15 cellular contexts compared by ENCODE assay signal in genomic region chr1:108878678-108879077, GRCh38. TPM values are rescaled to one million over a fixed set of nuclear protein-coding genes. Genes with fewer than 3 reads are reported as not detected.
DNase-seq lines count a peak whose midpoint lies in the region; ATAC-seq, FAIRE-seq and TF ChIP-seq lines count a peak whose summit lies in the region.
"Had no signal": no experiment of that assay in that cellular context is flagged by ENCODE, and none has a peak within 500 bp of the region (broad histone marks: within the 10 kb centered on the region; RNA-seq: fewer than 3 reads in every experiment).

No MANE protein-coding gene starts in this region.

- 77% methylated on average over 3 of the region's 3 CpGs for WGBS in A549 (ENCODE audit: missing lambda C conversion rate)
- WGBS in IMR-90 (ENCODE audit: extremely low coverage in 2 of 2, insufficient read length in 1 of 2), 2 experiments, result no CpG with 5 or more reads among the region's 3 CpGs

- ATAC-seq in A549, result no peak
- ATAC-seq in IMR-90 (ENCODE audit: low read depth), result no peak
- no peak for ATAC-seq in lower lobe of right lung
- no peak for ATAC-seq in esophagus mucosa
- ATAC-seq: activated CD8-positive, alpha-beta memory T cell treated with anti-CD3 and anti-CD28 coated beads, Interleukin-2, amount 10 ng/mL, durations not matched to agents 7 days and 5 days; right cardiac atrium; T-cell had no signal

- peaks cover 14% of the 10 kb centered on the region; the same call in 2 of the 3 replicates for H3K4me1 ChIP-seq in A549
- H3K4me1 ChIP-seq in IMR-90 (ENCODE audit: control insufficient read depth, insufficient read depth, low read length), result no peaks in the 10 kb centered on the region; the same call in 1 of the 2 replicates
- peaks cover 31% of the 10 kb centered on the region for H3K4me1 ChIP-seq in lower lobe of right lung

- H3K4ac ChIP-seq in IMR-90 (ENCODE audit: low read depth, low read length), result no peak overlapping the region

- H2AK5ac ChIP-seq in IMR-90 (ENCODE audit: low read depth, low read length), result no peak overlapping the region

- peaks cover 18 to 50% of the 10 kb centered on the region in 2 experiments for H3K79me1 ChIP-seq in IMR-90 (ENCODE audit: low read depth in 1 of 2, low read length in 2 of 2)

- H2BK120ac ChIP-seq in IMR-90 (ENCODE audit: low read depth, low read length), result no peak overlapping the region

- no peaks in the 10 kb centered on the region for H3K27me3 ChIP-seq in IMR-90 (ENCODE audit: control insufficient read depth, insufficient read depth, low read length)
- no peaks in the 10 kb centered on the region for H3K27me3 ChIP-seq in WERI-Rb-1 (ENCODE audit: insufficient read depth, low read depth, severe bottlenecking)
- H3K27me3 ChIP-seq in lower lobe of right lung (ENCODE audit: low read depth), result no peaks in the 10 kb centered on the region
- H3K27me3 ChIP-seq: ascending aorta had no signal

- no peaks in the 10 kb centered on the region; the same call in 1 of the 2 replicates for H4K20me1 ChIP-seq in IMR-90 (ENCODE audit: insufficient read depth, low read length)

- no peak overlapping the region for H2BK5ac ChIP-seq in IMR-90 (ENCODE audit: low read depth, low read length, poor library complexity, severe bottlenecking)

- no peaks in the 10 kb centered on the region for H3K9me1 ChIP-seq in IMR-90 (ENCODE audit: insufficient read depth, low read length)

- H3K9me3 ChIP-seq in A549 (no peaks in the 10 kb centered on the region), IMR-90 (ENCODE audit: control insufficient read depth, insufficient read depth, low read length) (no peaks in the 10 kb centered on the region), WERI-Rb-1 (ENCODE audit: severe bottlenecking) (no peaks in the 10 kb centered on the region), lower lobe of right lung (no peaks in the 10 kb centered on the region)
- H3K9me3 ChIP-seq: ascending aorta had no signal

- no peak overlapping the region for H4K5ac ChIP-seq in IMR-90 (ENCODE audit: low read depth, low read length)

- H3K9ac ChIP-seq in IMR-90 (ENCODE audit: low read depth, low read length), result no peak overlapping the region; the same call in 1 of the 2 replicates

- H2AK9ac ChIP-seq in IMR-90 (replicated peaks; ENCODE audit: low read depth, low read length, poor library complexity), result no peak overlapping the region

- no peak for TF ChIP-seq CTCF in A549 (IDR thresholded peaks at IDR 0.05)
- TF ChIP-seq CTCF in IMR-90 (conservative IDR thresholded peaks at IDR 0.05; ENCODE audit: low read depth, low read length), result no peak
- no peak for TF ChIP-seq CTCF in WERI-Rb-1 (IDR thresholded peaks at IDR 0.05; ENCODE audit: low read depth, low read length)
- no peak for TF ChIP-seq CTCF in lower lobe of right lung (IDR thresholded peaks at IDR 0.05)

- H4K8ac ChIP-seq in IMR-90 (ENCODE audit: low read depth in 2 of 2, low read length in 2 of 2), result no peak overlapping the region

- no peaks in the 10 kb centered on the region for H3K36me3 ChIP-seq in IMR-90 (ENCODE audit: control insufficient read depth, insufficient read depth, low read length)
- H3K36me3 ChIP-seq in WERI-Rb-1, result peaks cover 3% of the 10 kb centered on the region
- H3K36me3 ChIP-seq in lower lobe of right lung, result no peaks in the 10 kb centered on the region
- H3K36me3 ChIP-seq: ascending aorta had no signal

- CTCF ChIA-PET in A549 (lab: Yijun Ruan, JAX) (interaction anchor here (0.6 kb wide), 1 partner anchor 8 kb away, joined by 3 read pairs; no protein-coding TSS in a partner anchor), IMR-90 (lab: Yijun Ruan, JAX) (interaction anchor here (0.5 to 1.3 kb wide), 2 partner anchors 50 to 58 kb away, joined by 3 to 4 read pairs; no protein-coding TSS in a partner anchor)

- no peak overlapping the region for H2BK20ac ChIP-seq in IMR-90 (ENCODE audit: low read depth, low read length)

- no peak overlapping the region for H3K4me3 ChIP-seq in A549
- no peak overlapping the region for H3K4me3 ChIP-seq in IMR-90 (ENCODE audit: insufficient read depth, low read depth, low read length)
- peak overlapping the region; percentile 98 for H3K4me3 ChIP-seq in WERI-Rb-1 (ENCODE audit: low read depth, low read length)
- H3K4me3 ChIP-seq in lower lobe of right lung, result peak overlapping the region; percentile 89

- POLR2A ChIA-PET in A549 (lab: Yijun Ruan, JAX) (no interaction called here), IMR-90 (lab: Charles Lee; ENCODE audit: unreplicated experiment) (no interaction called here)

- no peak overlapping the region for H3K56ac ChIP-seq in IMR-90 (ENCODE audit: extremely low read depth, insufficient read depth, low read length)

- no peak for TF ChIP-seq EP300 in A549 (IDR thresholded peaks at IDR 0.05)

- no peak overlapping the region for H2AFZ ChIP-seq in IMR-90 (replicated peaks; ENCODE audit: low read length, poor library complexity)

- intact Hi-C loops in IMR-90 (cut with micrococcal nuclease), result no loop called here
- intact Hi-C loops in lower lobe of right lung (cut with DNase I), result no loop called here

- dilution Hi-C loops in IMR-90 (cut with HindIII; ENCODE audit: low sequenced_read_pairs, unreplicated experiment), result no loop called here

- H3K4me2 ChIP-seq in A549 (peak overlapping the region; percentile 93), IMR-90 (ENCODE audit: low read depth, low read length) (peak overlapping the region; percentile 42)

- TF ChIP-seq RAD21 in A549 (conservative IDR thresholded peaks at IDR 0.05 in 1 of 2, IDR thresholded peaks at IDR 0.05 in 1 of 2) (no peak), IMR-90 (IDR thresholded peaks at IDR 0.05; ENCODE audit: low read length) (no peak)

- in situ Hi-C loops in IMR-90 (cut with MboI; ENCODE audit: low sequenced_read_pairs), result no loop called here

- no peak overlapping the region for H4K91ac ChIP-seq in IMR-90 (ENCODE audit: insufficient read depth, low read depth, low read length)

- peak overlapping the region; percentile 1; the same call in 1 of the 2 replicates for H3K23ac ChIP-seq in IMR-90 (ENCODE audit: low read depth, low read length)

- no TSS peak for BruUV-seq in IMR-90 (replicated peaks; lab: Mats Ljungman, UMichigan)

- no peak overlapping the region for H3K14ac ChIP-seq in IMR-90 (replicated peaks; ENCODE audit: low read depth, low read length)

- H2BK15ac ChIP-seq in IMR-90 (ENCODE audit: low read depth, low read length), result no peak overlapping the region

- TF ChIP-seq POLR2A in A549 (IDR thresholded peaks at IDR 0.05; ENCODE audit: low read length), result no peak
- no peak for TF ChIP-seq POLR2A in IMR-90 (IDR thresholded peaks at IDR 0.05; ENCODE audit: low read depth, low read length)

- H3K27ac ChIP-seq in A549 (no peak overlapping the region), IMR-90 (ENCODE audit: insufficient read depth, low read length) (no peak overlapping the region), WERI-Rb-1 (no peak overlapping the region), lower lobe of right lung (no peak overlapping the region)
- H3K27ac ChIP-seq: C4-2B had no signal

- no peak overlapping the region for H3K18ac ChIP-seq in IMR-90 (ENCODE audit: low read depth, low read length)

- DNase-seq in A549 (ENCODE audit: low read depth in 1 of 2, low spot score in 1 of 2), result no peak
- DNase-seq in IMR-90, result no peak
- no peak for DNase-seq in WERI-Rb-1
- DNase-seq in lower lobe of right lung, result no peak
- no peak for DNase-seq in MV-4-11 (lab: John Stamatoyannopoulos, UW)
- no peak for DNase-seq in AG20443 (ENCODE audit: low spot score)
- DNase-seq in UCSD-AML1 (lab: John Stamatoyannopoulos, UW; ENCODE audit: unreplicated experiment), result no peak
- DNase-seq: activated CD8-positive, alpha-beta memory T cell treated with anti-CD3 and anti-CD28 coated beads, Interleukin-2, amount 10 ng/mL, durations not matched to agents 7 days and 5 days; NCI-H2081 treated with DMSO at 0.1 percent for 48 hours; right cardiac atrium; T-cell had no signal

- FAIRE-seq in A549 (lab: Jason Lieb, UNC), result no peak

TF ChIP-seq in A549, 52 proteins besides CTCF, POLR2A, EP300 and RAD21 (continues in another document):
- no peak for TF ChIP-seq EHMT2 (IDR thresholded peaks at IDR 0.05; ENCODE audit: low read depth)
- TF ChIP-seq KDM5A (IDR thresholded peaks at IDR 0.05), result no peak
- TF ChIP-seq MAFK (IDR thresholded peaks at IDR 0.05; ENCODE audit: partially characterized antibody), result no peak
- TF ChIP-seq SMC3 (IDR thresholded peaks at IDR 0.05), result no peak
- no peak for TF ChIP-seq NPAS2 (CRISPR knock-in tag; IDR thresholded peaks at IDR 0.05; ENCODE audit: borderline replicate concordance)
- no peak for TF ChIP-seq RCOR1 (IDR thresholded peaks at IDR 0.05; ENCODE audit: low read depth, low read length)

TF ChIP-seq in IMR-90, 13 proteins besides CTCF, POLR2A, EP300 and RAD21 (continues in another document):
- no peak for TF ChIP-seq FOS (IDR thresholded peaks at IDR 0.05; ENCODE audit: low read depth, low read length)
- no peak for TF ChIP-seq MAZ (IDR thresholded peaks at IDR 0.05; ENCODE audit: borderline replicate concordance, low read depth, low read length)
- no peak for TF ChIP-seq RFX5 (IDR thresholded peaks at IDR 0.05; ENCODE audit: low read depth, low read length)
- no peak for TF ChIP-seq RCOR1 (IDR thresholded peaks at IDR 0.05; ENCODE audit: insufficient replicate concordance, low read length)
- TF ChIP-seq SMC3 (IDR thresholded peaks at IDR 0.05; ENCODE audit: low read depth, low read length), result no peak
- no peak for TF ChIP-seq CEBPB (IDR thresholded peaks at IDR 0.05; ENCODE audit: low read depth, low read length)

RNA-seq across cellular contexts. Expression of gene GPSM2, which starts 1.9 kb away (rescaled TPM):
- polyA plus RNA-seq in A549 (2011; rRNA removed) (21.9 and 23.3 TPM in 2 replicates), A549 (2017; fragmentation: RNase III; extraction: RNeasy Plus Mini Kit Qiagen cat#74134 plus additional on column Dnase treatment) (13.5 to 13.6 TPM (median 13.5 TPM) in 3 replicates), IMR-90 (2012; rRNA removed) (7.1 and 9.3 TPM in 2 replicates)
- polyA plus RNA-seq in A549 (2012; cell fraction: cytosol; rRNA removed), result 7.2 and 7.7 TPM in 2 replicates
- 2.8 and 4.6 TPM in 2 replicates for polyA plus RNA-seq in A549 (2012; cell fraction: nucleus; rRNA removed)
- polyA minus RNA-seq in A549 (2011; rRNA and poly(A)+ RNA removed), result 9.4 and 13.0 TPM in 2 replicates
- total RNA-seq in IMR-90 (2012; rRNA removed) (16.7 and 23.1 TPM in 2 replicates), lower lobe of right lung (16.5 TPM), esophagus mucosa (54.5 TPM)
- 2.5 and 2.8 TPM in 2 replicates for polyA plus RNA-seq in IMR-90 (2012; cell fraction: cytosol; rRNA removed)
- polyA plus RNA-seq in IMR-90 (2012; cell fraction: nucleus; rRNA removed; ENCODE audit: low replicate concordance), result 1.5 and 3.4 TPM in 2 replicates

RNA-seq across cellular contexts. Expression of gene AKNAD1, which starts 21.8 kb away (rescaled TPM):
- polyA plus RNA-seq in A549 (2011; rRNA removed) (0.56 and 1.1 TPM in 2 replicates), A549 (2017; fragmentation: RNase III; extraction: RNeasy Plus Mini Kit Qiagen cat#74134 plus additional on column Dnase treatment) (0.72 to 1.3 TPM (median 1.2 TPM) in 3 replicates), IMR-90 (2012; rRNA removed) (0.07 and 0.55 TPM in 2 replicates)
- 0.27 and 0.32 TPM in 2 replicates for polyA plus RNA-seq in A549 (2012; cell fraction: cytosol; rRNA removed)
- polyA plus RNA-seq in A549 (2012; cell fraction: nucleus; rRNA removed), result 0.28 TPM in 1 of 2 replicates, not detected in the other
- 0.66 TPM in 1 of 2 replicates, not detected in the other for polyA minus RNA-seq in A549 (2011; rRNA and poly(A)+ RNA removed)
- total RNA-seq in IMR-90 (2012; rRNA removed) (0.18 and 0.28 TPM in 2 replicates), lower lobe of right lung (1.3 TPM), esophagus mucosa (1.00 TPM)
- 0.08 TPM in 1 of 2 replicates, not detected in the other for polyA plus RNA-seq in IMR-90 (2012; cell fraction: cytosol; rRNA removed)
- polyA plus RNA-seq in IMR-90 (2012; cell fraction: nucleus; rRNA removed; ENCODE audit: low replicate concordance), result 0.17 and 1.3 TPM in 2 replicates
- total RNA-seq: activated CD8-positive, alpha-beta memory T cell treated with anti-CD3 and anti-CD28 coated beads, Interleukin-2, amount 10 ng/mL, durations not matched to agents 7 days and 5 days; ascending aorta; epithelial cell of proximal tubule; right cardiac atrium; T-cell had no signal
- polyA plus RNA-seq: right cardiac atrium had no signal

Comparison
In these comparisons a context has a peak if more than half of its experiments do, and no peak if none do; other contexts are left out.
1. H3K4me3 ChIP-seq: peak in WERI-Rb-1 (single experiment) and lower lobe of right lung (single experiment); none in A549 (single experiment) and IMR-90 (single experiment).